In the genomic region with DNA sequence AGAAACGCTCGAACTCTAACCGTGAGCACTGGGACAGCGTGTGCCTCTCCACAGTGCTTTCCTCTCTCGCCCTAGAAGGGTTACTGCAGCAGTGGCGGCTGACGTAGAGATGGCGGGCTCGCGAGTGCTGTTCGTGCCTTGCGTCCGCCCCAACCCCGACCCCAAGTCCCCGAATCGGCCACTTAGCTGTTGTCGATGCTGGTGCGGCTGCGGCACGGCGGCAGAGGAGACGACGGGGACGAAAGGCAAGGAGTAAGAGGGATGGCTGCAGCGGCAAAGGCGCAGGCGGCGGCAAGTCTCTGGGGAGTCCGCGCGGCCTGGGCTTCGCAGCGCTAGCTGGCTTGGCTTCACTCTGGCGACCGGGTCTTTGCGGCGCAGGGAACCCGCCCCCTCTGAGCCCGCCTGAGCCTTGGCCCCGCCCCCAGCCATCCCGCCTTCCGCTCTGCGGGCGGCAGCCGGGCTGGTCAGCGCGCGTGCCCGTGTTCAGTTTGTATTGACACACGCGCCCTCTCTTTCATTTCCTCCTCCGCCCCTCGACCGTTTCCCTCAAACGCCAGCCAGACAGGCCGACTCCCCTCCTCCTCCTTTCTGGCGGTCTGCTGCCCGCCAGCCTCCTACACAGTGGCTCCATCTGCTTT, we compare ENCODE assay signal across 8 cellular contexts. TPM values are rescaled to one million over a fixed set of nuclear protein-coding genes. Genes with fewer than 3 reads are reported as not detected.
A peak's percentile ranks its signal among the peaks of the same experiment; 100 is the strongest.
DNase-seq lines count a peak whose midpoint lies in the region; ATAC-seq and TF ChIP-seq lines count a peak whose summit lies in the region.

A gene (minus strand): TSS at position 354 of the 638 bp plus-strand sequence. CDS start 513 bp downstream, outside the sequence.

- peak; percentile 79 for DNase-seq in ACHN
- DNase-seq in NCI-H2196 (lab: John Stamatoyannopoulos, UW; ENCODE audit: unreplicated experiment) = peak; percentile 79
- peak; percentile 37 for DNase-seq in central memory CD4-positive, alpha-beta T cell
- DNase-seq in inferior parietal cortex (ENCODE audit: extremely low spot score) = peak; percentile 51
- peak; percentile 94 for DNase-seq in spleen

- peaks cover 0 to under 1% (median 0%) of the 10 kb centered on the region in 8 donors for H3K9me3 ChIP-seq in spleen

- H3K4me3 ChIP-seq in WI38 (ENCODE audit: low read depth, low read length) (peak within 1 kb of the TSS; percentile 69), spleen (peak within 1 kb of the TSS; percentile 42 to 76 (median 54))

- H3K27ac ChIP-seq in spleen = peak within 1 kb of the TSS; percentile 31 to 88 (median 76)

- peak in 2 of 3 donors; percentile 8 to 83 for TF ChIP-seq POLR2A in spleen (IDR thresholded peaks at IDR 0.05)

- peaks cover 0 to 15% (median 8%) of the 10 kb centered on the region in 6 donors for H3K4me1 ChIP-seq in spleen

- ATAC-seq in GM18867 (IDR thresholded peaks at IDR 0.05; ENCODE audit: unreplicated experiment) (peak; percentile 91), HG03097 (IDR thresholded peaks at IDR 0.05; ENCODE audit: low FRiP score, unreplicated experiment) (peak; percentile 89)

- 0 to 28% (median 1%) methylated on average over 11 to 58 of the region's 58 CpGs for WGBS in spleen, 5 donors

- intact Hi-C loops in spleen (cut with DNase I; ENCODE audit: low total_unique reads) = no loop called here

- no peak for TF ChIP-seq CTCF in WI38 (IDR thresholded peaks at IDR 0.05; ENCODE audit: low read depth, low read length)
- no peak for TF ChIP-seq CTCF in spleen (IDR thresholded peaks at IDR 0.05 in 8 of 11, conservative IDR thresholded peaks at IDR 0.05 in 3 of 11)

- no peaks in the 10 kb centered on the region for H3K27me3 ChIP-seq in spleen (replicated peaks in 1 of 7)

- no peaks in the 10 kb centered on the region for H3K36me3 ChIP-seq in spleen

- in situ Hi-C loops in ACHN (cut with HindIII; ENCODE audit: low pct_ligation_motif_present, low pct_unique_long_range_greater_than_20kb, low sequenced_read_pairs) = no loop called here

RNA-seq across cellular contexts. Expression of the gene that starts here (rescaled TPM):
- total RNA-seq in spleen = 1 to 10 TPM; 3.9 to 9.0 (median 6.6) TPM
- polyA plus RNA-seq in spleen = 1 to 10 TPM; 1.5 to 2.8 (median 2.4) TPM

Comparison
In these comparisons a context has a peak if more than half of its experiments do, and no peak if none do; other contexts are left out.
1. Peak in every context shown above with its lines: DNase-seq, ATAC-seq, H3K4me3 ChIP-seq and H3K27ac ChIP-seq.
2. DNase-seq: peak in every context shown above with its lines; median percentile 94 in spleen; 79 in ACHN; 79 in NCI-H2196; 51 in inferior parietal cortex; 37 in central memory CD4-positive, alpha-beta T cell.